Comparison of ENCODE assay signal across 8 cellular contexts in the genomic region with DNA sequence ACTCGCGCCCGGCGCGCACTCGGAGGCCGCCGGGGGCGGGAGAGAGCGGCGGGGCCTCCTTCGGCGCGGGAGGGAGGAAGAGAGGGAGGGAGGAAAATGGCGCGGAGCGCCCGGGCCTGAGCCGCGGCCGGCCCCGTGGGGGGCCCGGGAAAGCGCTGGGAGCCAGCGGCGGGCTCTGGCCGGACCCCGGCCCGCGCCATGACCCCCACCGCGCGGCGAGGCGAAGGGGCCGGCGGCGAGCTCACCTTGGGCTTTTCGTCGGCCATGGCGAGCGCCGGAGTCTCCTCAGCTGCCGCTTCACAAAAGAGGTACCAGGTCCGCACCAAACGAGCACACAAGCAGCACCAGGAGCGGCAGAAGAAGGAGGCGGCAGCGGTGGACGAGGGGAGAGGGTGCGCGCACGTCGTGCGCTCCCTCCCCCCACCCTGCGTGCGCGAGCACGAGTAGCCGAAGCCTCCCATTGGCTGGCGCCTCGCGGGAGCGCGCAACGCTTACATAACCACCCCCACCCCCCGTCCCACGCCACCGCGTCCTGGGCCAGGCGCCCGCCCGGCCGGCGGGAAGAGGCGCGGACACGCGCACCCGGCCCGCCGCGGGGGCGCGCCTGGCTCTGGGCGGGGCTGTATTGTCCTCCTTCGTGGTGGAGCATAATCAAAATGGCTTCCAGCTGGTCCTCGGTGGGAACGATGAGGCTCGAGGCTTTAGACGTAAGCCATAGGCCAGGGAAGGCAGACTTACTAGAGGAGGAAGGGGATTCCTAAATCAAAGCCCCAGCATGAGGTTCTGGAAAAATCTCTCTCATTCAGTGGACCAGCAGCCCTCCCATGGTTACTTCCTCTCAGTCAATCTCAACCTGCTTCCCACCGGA. TPM values are rescaled to one million over a fixed set of nuclear protein-coding genes. Genes with fewer than 3 reads are reported as not detected.
DNase-seq lines count a peak whose midpoint lies in the region; ATAC-seq and TF ChIP-seq lines count a peak whose summit lies in the region.

SUMO2 (minus strand) TSS at position 391 of the 868 bp plus-strand sequence; CDS start at position 266, 125 bp downstream.

- peak within 1 kb of the TSS; percentile 56 for H2AFZ ChIP-seq in hepatocyte

- no peaks in the 10 kb centered on the region for H3K9me2 ChIP-seq in hepatocyte (replicated peaks; ENCODE audit: insufficient read depth)

- TF ChIP-seq CTCF in astrocyte of the cerebellum (IDR thresholded peaks at IDR 0.05; ENCODE audit: low read depth, low read length, missing control alignments) = peak; percentile 25
- TF ChIP-seq CTCF in hepatocyte (IDR thresholded peaks at IDR 0.05; ENCODE audit: poor library complexity) = no peak

- TF ChIP-seq POLR2A in GM18505 (IDR thresholded peaks at IDR 0.05; ENCODE audit: borderline replicate concordance, extremely low read depth, insufficient read depth, insufficient read length) = peak; percentile 81

- WGBS in hepatocyte (ENCODE audit: low lambda C conversion rate, missing lambda C conversion rate) = 4% methylated on average over 36 of the region's 92 CpGs

- in situ Hi-C loops in astrocyte of the cerebellum (cut with HindIII; ENCODE audit: low sequenced_read_pairs) = no loop called here

- ATAC-seq in GM18505 (IDR thresholded peaks at IDR 0.05; ENCODE audit: unreplicated experiment) (peak; percentile 78), HG02973 (IDR thresholded peaks at IDR 0.05; ENCODE audit: unreplicated experiment) (peak; percentile 82), GM18858 (IDR thresholded peaks at IDR 0.05; ENCODE audit: unreplicated experiment) (no peak)

- peaks cover 6% of the 10 kb centered on the region for H3K4me1 ChIP-seq in hepatocyte (ENCODE audit: insufficient read depth)

- peaks cover 42% of the 10 kb centered on the region for H4K20me1 ChIP-seq in hepatocyte (ENCODE audit: insufficient read depth, poor library complexity, severe bottlenecking)

- H3K79me2 ChIP-seq in hepatocyte = peaks cover 51% of the 10 kb centered on the region

- H3K36me3 ChIP-seq in hepatocyte (replicated peaks; ENCODE audit: insufficient read depth, low read depth) = no peaks in the 10 kb centered on the region

- H3K4me3 ChIP-seq in astrocyte of the cerebellum (ENCODE audit: low read depth, low read length) (peak within 1 kb of the TSS; percentile 82), hepatocyte (peak within 1 kb of the TSS; percentile 99)

- H3K27me3 ChIP-seq in hepatocyte = no peaks in the 10 kb centered on the region

- H3K9me3 ChIP-seq in hepatocyte (ENCODE audit: low read depth) = no peaks in the 10 kb centered on the region

- H3K27ac ChIP-seq in hepatocyte = peak within 1 kb of the TSS; percentile 100

- DNase-seq in NCI-H2029 (lab: John Stamatoyannopoulos, UW) (peak; percentile 84), T-helper 9 cell (peak; percentile 92), astrocyte of the cerebellum (ENCODE audit: low read depth) (peak; percentile 84), hepatocyte (ENCODE audit: low spot score) (peak; percentile 98), retina (peak; percentile 99)

- peak within 1 kb of the TSS; percentile 91 for H3K4me2 ChIP-seq in hepatocyte

RNA-seq across cellular contexts. Expression of gene SUMO2, which starts in this region (rescaled TPM):
- total RNA-seq in hepatocyte = 112 and 115 TPM in 2 replicates
- 424 and 434 TPM in 2 replicates for polyA plus RNA-seq in hepatocyte
